Comparison of ENCODE assay signal across 15 cellular contexts in the genomic region with DNA sequence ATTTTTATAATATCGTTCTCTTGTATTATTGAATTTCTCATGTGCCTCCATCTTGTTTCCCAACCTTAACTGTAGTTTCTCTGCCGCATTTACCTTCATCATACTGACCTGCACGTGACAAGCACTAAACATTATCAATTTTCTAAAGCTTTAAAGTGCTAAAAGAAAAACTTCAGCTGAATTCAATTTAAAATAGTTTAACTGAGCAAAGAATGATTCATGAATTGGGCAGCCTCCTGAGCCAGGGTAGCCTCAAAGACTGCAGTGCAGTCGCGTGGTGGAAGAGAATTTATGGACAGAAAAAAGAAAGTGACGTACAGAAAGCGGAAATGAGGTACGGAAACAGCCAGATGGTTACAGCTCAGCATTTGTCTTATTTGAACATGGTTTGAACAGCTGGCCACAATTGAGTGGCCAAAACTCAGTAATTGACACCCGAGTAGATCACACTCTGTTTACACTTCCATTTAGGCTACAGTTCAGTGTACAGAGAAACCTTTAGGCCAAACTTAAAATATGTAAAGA. TPM values are rescaled to one million over a fixed set of nuclear protein-coding genes. Genes with fewer than 3 reads are reported as not detected.
DNase-seq lines count a peak whose midpoint lies in the region; ATAC-seq and FAIRE-seq lines count a peak whose summit lies in the region.
"Had no signal": no experiment of that assay in that cellular context is flagged by ENCODE, and none has a peak within 500 bp of the region (broad histone marks: within the 10 kb centered on the region; RNA-seq: fewer than 3 reads in every experiment).

No MANE protein-coding gene starts in this region.

- no peak for ATAC-seq in HG02623 (IDR thresholded peaks at IDR 0.05; ENCODE audit: unreplicated experiment)

- DNase-seq in NCI-H187 (lab: John Stamatoyannopoulos, UW) (peak; percentile 8 to 12), NCI-H187 treated with DMSO at 0.1 percent for 48 hours (lab: John Stamatoyannopoulos, UW) (no peak), NCI-H1417 treated with DMSO at 0.1 percent for 48 hours (lab: John Stamatoyannopoulos, UW) (peak; percentile 28), NCI-H774 (lab: John Stamatoyannopoulos, UW) (peak; percentile 90), mesenteric fat pad (ENCODE audit: low spot score) (no peak), HuH-7.5 (ENCODE audit: low spot score) (no peak)
- DNase-seq: 8988T; activated CD4-positive, alpha-beta T cell treated with anti-CD3 and anti-CD28 coated beads, Interleukin-2, amount 10 ng/mL, durations not matched to agents 7 days and 5 days; activated effector memory CD4-positive, alpha-beta T cell treated with anti-CD3 and anti-CD28 coated beads, Interleukin-2, amount 50 U/mL, for 16 hours; HCEC 1CT; immature natural killer cell; T-helper 2 cell had no signal

- FAIRE-seq in islet of Langerhans (lab: Jason Lieb, UNC) = peak; percentile 96
- FAIRE-seq: RCC 7860 had no signal

RNA-seq across cellular contexts. Expression of a gene that starts 4.2 kb away (rescaled TPM):
- 8.5 TPM for total RNA-seq in mesenteric fat pad

RNA-seq across cellular contexts. Expression of a gene that starts 53.4 kb away (rescaled TPM):
- total RNA-seq in mesenteric fat pad = 9.6 TPM

Comparison
In these comparisons a context has a peak if more than half of its experiments do, and no peak if none do; other contexts are left out.
1. DNase-seq: peak in NCI-H187 (2 of 2), NCI-H1417 treated with DMSO at 0.1 percent for 48 hours (single experiment) and NCI-H774 (single experiment); none in NCI-H187 treated with DMSO at 0.1 percent for 48 hours (single experiment), mesenteric fat pad (single experiment) and HuH-7.5 (single experiment).